ENCODE assay signal across 13 cellular contexts in the genomic region with DNA sequence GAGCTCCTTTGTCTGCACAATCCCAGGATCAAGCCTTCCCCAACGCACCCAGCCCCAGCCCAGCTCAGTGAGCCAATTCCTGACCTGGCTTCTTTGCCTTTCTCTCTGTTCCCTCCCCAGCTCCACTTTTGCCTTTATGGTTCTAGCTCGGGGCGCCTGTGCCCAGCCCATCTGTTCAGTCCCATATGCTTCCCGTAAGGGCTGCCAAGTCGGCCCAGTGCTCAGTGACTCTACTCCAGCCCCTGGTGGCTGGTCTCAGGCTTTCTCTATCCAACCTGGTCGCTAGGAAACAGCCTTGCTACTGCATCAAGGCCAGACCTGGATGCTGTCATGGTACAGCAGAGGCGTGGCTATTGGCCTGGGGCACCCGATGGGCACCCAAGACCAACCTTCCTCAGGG.
DNase-seq lines count a peak whose midpoint lies in the region; ATAC-seq and TF ChIP-seq lines count a peak whose summit lies in the region.
"Had no signal": no experiment of that assay in that cellular context is flagged by ENCODE, and none has a peak within 500 bp of the region (broad histone marks: within the 10 kb centered on the region; RNA-seq: fewer than 3 reads in every experiment).

No MANE protein-coding gene starts in this region.

- H3K9me3 Mint-ChIP-seq in WTC11: peaks cover 9% of the 10 kb centered on the region
- H3K9me3 Mint-ChIP-seq: activated naive CD4-positive, alpha-beta T cell treated with anti-CD3 and anti-CD28 coated beads, Interleukin-2, amount 50 U/mL, for 24 hours had no signal

- no peak overlapping the region for H3K4me3 ChIP-seq in neural cell (ENCODE audit: low read length)
- H3K4me3 ChIP-seq: colonic mucosa, gastrocnemius medialis, lower lobe of right lung had no signal

- TF ChIP-seq CTCF in WTC11 (IDR thresholded peaks at IDR 0.05) (no peak), neural cell (IDR thresholded peaks at IDR 0.05; ENCODE audit: poor library complexity, severe bottlenecking) (peak; percentile 46)

- CTCF ChIA-PET in WTC11 (lab: Charles Lee): interaction anchor here (0.7 to 12.9 kb wide), 14 partner anchors 12 to 198 kb away, joined by 3 to 175 read pairs (median 3); no protein-coding TSS in a partner anchor

- no peak overlapping the region for H3K4me3 Mint-ChIP-seq in WTC11
- H3K4me3 Mint-ChIP-seq: activated CD4-positive, alpha-beta memory T cell treated with anti-CD3 and anti-CD28 coated beads for 36 hours; activated naive CD4-positive, alpha-beta T cell treated with anti-CD3 and anti-CD28 coated beads, Interleukin-2, amount 50 U/mL, for 24 hours had no signal

- no peaks in the 10 kb centered on the region for H3K9me3 ChIP-seq in neural cell (ENCODE audit: low read length)
- H3K9me3 ChIP-seq: colonic mucosa, gastrocnemius medialis had no signal

- POLR2A ChIA-PET in WTC11 (lab: Charles Lee): no interaction called here

- TF ChIP-seq RAD21 in neural cell (conservative IDR thresholded peaks at IDR 0.05): no peak

- H3F3A ChIP-seq in neural cell (ENCODE audit: insufficient read depth, low read length, poor library complexity, severe bottlenecking): no peaks in the 10 kb centered on the region

- no peaks in the 10 kb centered on the region for H3K79me2 ChIP-seq in neural cell (replicated peaks; ENCODE audit: insufficient read depth, low read length)

- H3K4me2 ChIP-seq in neural cell (ENCODE audit: low read length): no peak overlapping the region

- no peaks in the 10 kb centered on the region for H4K20me1 ChIP-seq in neural cell (ENCODE audit: insufficient read depth)

- peaks cover 32% of the 10 kb centered on the region for H3K4me1 Mint-ChIP-seq in WTC11
- H3K4me1 Mint-ChIP-seq: activated naive CD4-positive, alpha-beta T cell treated with anti-CD3 and anti-CD28 coated beads, Interleukin-2, amount 50 U/mL, for 24 hours had no signal

- H3K27me3 Mint-ChIP-seq in WTC11 (ENCODE audit: low read depth): no peaks in the 10 kb centered on the region; the same call in 1 of the 2 replicates

- no peaks in the 10 kb centered on the region for H3K36me3 ChIP-seq in neural cell (ENCODE audit: insufficient read depth, low read length)
- H3K36me3 ChIP-seq: colonic mucosa, gastrocnemius medialis, lower lobe of right lung had no signal

- H3K27ac ChIP-seq in neural cell (ENCODE audit: low read length): no peak overlapping the region
- H3K27ac ChIP-seq: colonic mucosa, gastrocnemius medialis, lower lobe of right lung had no signal

- no peaks in the 10 kb centered on the region for H3K27me3 ChIP-seq in neural cell (ENCODE audit: insufficient read depth, low read depth, low read length)
- H3K27me3 ChIP-seq: colonic mucosa had no signal

- peak; percentile 52 for DNase-seq in DMS53 treated with DMSO at 0.1 percent for 48 hours (lab: John Stamatoyannopoulos, UW; ENCODE audit: unreplicated experiment)
- peak; percentile 85 for DNase-seq in NCI-H1694 treated with DMSO at 0.1 percent for 48 hours (lab: John Stamatoyannopoulos, UW)
- peak; percentile 59 for DNase-seq in WTC11 (ENCODE audit: low spot score)
- DNase-seq in NCI-H1436 (lab: John Stamatoyannopoulos, UW): no peak
- DNase-seq in T-helper 9 cell: no peak
- DNase-seq: activated CD4-positive, alpha-beta memory T cell treated with anti-CD3 and anti-CD28 coated beads for 36 hours; colonic mucosa; gastrocnemius medialis; lower lobe of right lung had no signal

- H3K27ac Mint-ChIP-seq in WTC11: no peak overlapping the region
- H3K27ac Mint-ChIP-seq: activated CD4-positive, alpha-beta memory T cell treated with anti-CD3 and anti-CD28 coated beads for 36 hours; activated naive CD4-positive, alpha-beta T cell treated with anti-CD3 and anti-CD28 coated beads, Interleukin-2, amount 50 U/mL, for 24 hours had no signal

- no peak for TF ChIP-seq EP300 in neural cell (conservative IDR thresholded peaks at IDR 0.05; ENCODE audit: poor library complexity, severe bottlenecking)

- no peaks in the 10 kb centered on the region for H3K9me2 ChIP-seq in neural cell (ENCODE audit: insufficient read depth, low read length)

- no peak overlapping the region for H3K9ac ChIP-seq in neural cell (ENCODE audit: low read length)

- peak; percentile 93 for ATAC-seq in WTC11
- ATAC-seq in GM18909 (IDR thresholded peaks at IDR 0.05; ENCODE audit: poor library complexity, unreplicated experiment): no peak
- no peak for ATAC-seq in HG03280 (IDR thresholded peaks at IDR 0.05; ENCODE audit: unreplicated experiment)
- ATAC-seq: gastrocnemius medialis, lower lobe of right lung had no signal

- H2AFZ ChIP-seq in neural cell (ENCODE audit: low read depth, low read length): no peak overlapping the region

- no peaks in the 10 kb centered on the region for H3K36me3 Mint-ChIP-seq in WTC11
- H3K36me3 Mint-ChIP-seq: activated CD4-positive, alpha-beta memory T cell treated with anti-CD3 and anti-CD28 coated beads for 36 hours; activated naive CD4-positive, alpha-beta T cell treated with anti-CD3 and anti-CD28 coated beads, Interleukin-2, amount 50 U/mL, for 24 hours had no signal

TF ChIP-seq in WTC11, 78 proteins besides CTCF, POLR2A, EP300 and RAD21:
- TF ChIP-seq, protein P1, sequence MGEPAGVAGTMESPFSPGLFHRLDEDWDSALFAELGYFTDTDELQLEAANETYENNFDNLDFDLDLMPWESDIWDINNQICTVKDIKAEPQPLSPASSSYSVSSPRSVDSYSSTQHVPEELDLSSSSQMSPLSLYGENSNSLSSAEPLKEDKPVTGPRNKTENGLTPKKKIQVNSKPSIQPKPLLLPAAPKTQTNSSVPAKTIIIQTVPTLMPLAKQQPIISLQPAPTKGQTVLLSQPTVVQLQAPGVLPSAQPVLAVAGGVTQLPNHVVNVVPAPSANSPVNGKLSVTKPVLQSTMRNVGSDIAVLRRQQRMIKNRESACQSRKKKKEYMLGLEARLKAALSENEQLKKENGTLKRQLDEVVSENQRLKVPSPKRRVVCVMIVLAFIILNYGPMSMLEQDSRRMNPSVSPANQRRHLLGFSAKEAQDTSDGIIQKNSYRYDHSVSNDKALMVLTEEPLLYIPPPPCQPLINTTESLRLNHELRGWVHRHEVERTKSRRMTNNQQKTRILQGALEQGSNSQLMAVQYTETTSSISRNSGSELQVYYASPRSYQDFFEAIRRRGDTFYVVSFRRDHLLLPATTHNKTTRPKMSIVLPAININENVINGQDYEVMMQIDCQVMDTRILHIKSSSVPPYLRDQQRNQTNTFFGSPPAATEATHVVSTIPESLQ (CRISPR knock-in tag; IDR thresholded peaks at IDR 0.05): no peak
- no peak for TF ChIP-seq TEAD4 (CRISPR knock-in tag; IDR thresholded peaks at IDR 0.05)

TF ChIP-seq in neural cell, 6 proteins besides CTCF, POLR2A, EP300 and RAD21:
- TF ChIP-seq POLR2AphosphoS5 (IDR thresholded peaks at IDR 0.05) (no peak), SMC3 (conservative IDR thresholded peaks at IDR 0.05; ENCODE audit: poor library complexity) (peak; percentile 39)

Comparison
In these comparisons a context has a peak if more than half of its experiments do, and no peak if none do; other contexts are left out.
1. DNase-seq: peak in DMS53 treated with DMSO at 0.1 percent for 48 hours (single experiment), NCI-H1694 treated with DMSO at 0.1 percent for 48 hours (single experiment) and WTC11 (single experiment); none in NCI-H1436 (single experiment) and T-helper 9 cell (single experiment).